Comparison of ENCODE assay signal across 2 cellular contexts in the genomic region with DNA sequence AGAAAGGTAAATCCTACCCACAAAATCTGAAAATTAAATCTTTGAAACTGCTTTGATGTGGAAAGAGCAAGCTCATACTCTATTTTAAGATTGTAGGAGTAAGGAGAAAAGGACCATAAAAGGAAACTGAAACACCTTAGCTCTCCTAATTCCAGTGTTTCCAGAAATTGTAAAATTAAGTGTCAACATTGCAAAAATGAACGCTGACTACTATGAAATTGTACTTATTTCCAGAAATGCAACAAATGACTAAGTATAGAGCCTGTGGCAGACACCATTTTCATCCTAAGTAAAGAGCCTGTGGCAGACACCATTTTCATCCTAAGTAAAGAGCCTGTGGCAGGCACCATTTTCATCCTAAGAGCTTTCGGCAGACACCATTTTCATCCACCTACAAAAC.
TF ChIP-seq lines count a peak whose summit lies in the region.

No MANE protein-coding gene starts in this region.

TF ChIP-seq in HEK293, 187 proteins besides CTCF, POLR2A, EP300 and RAD21 (continued from another document):
- TF ChIP-seq ZNF274 (IDR thresholded peaks at IDR 0.05; ENCODE audit: low read length) (no peak), ZNF274 (tag by site-specific recombination; IDR thresholded peaks at IDR 0.05; ENCODE audit: borderline replicate concordance) (no peak), ZNF792 (tag by site-specific recombination; IDR thresholded peaks at IDR 0.05) (no peak)

TF ChIP-seq in WTC11, 78 proteins besides CTCF, POLR2A, EP300 and RAD21 (continued from another document):
- TF ChIP-seq, protein P1, sequence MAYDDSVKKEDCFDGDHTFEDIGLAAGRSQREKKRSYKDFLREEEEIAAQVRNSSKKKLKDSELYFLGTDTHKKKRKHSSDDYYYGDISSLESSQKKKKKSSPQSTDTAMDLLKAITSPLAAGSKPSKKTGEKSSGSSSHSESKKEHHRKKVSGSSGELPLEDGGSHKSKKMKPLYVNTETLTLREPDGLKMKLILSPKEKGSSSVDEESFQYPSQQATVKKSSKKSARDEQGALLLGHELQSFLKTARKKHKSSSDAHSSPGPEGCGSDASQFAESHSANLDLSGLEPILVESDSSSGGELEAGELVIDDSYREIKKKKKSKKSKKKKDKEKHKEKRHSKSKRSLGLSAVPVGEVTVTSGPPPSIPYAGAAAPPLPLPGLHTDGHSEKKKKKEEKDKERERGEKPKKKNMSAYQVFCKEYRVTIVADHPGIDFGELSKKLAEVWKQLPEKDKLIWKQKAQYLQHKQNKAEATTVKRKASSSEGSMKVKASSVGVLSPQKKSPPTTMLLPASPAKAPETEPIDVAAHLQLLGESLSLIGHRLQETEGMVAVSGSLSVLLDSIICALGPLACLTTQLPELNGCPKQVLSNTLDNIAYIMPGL (CRISPR knock-in tag; IDR thresholded peaks at IDR 0.05): no peak
